Comparison of ENCODE assay signal across 1 cellular context in the genomic region with DNA sequence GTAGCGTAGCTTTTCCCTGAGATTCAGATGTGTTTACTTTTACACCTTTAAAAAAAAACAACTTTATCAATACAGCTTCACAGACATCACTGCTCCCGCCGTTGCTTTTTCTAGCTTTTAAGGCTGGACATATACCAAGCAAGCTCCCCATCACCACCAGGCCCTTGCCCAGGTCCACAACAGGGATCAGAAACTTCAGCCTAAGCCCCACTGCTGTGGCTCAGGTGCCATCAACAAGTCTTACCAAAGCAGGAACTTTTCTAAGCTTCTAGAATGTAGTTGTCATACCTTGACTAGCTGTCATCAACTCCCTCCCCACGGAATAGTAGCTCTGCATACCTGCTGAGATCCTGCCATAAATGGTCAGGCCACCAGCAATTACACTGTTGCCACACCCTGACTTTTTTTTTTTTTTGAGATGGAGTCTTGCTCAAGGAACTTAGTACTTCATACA.
TF ChIP-seq lines count a peak whose summit lies in the region.

No MANE protein-coding gene starts in this region.

TF ChIP-seq in HepG2, 621 proteins besides CTCF, POLR2A, EP300 and RAD21 (continued from another document):
- TF ChIP-seq ARID5B (CRISPR knock-in tag; IDR thresholded peaks at IDR 0.05) (0 out of 2 replicates have a peak, but pooled peaks have one; percentile 2), KLF6 (CRISPR knock-in tag; IDR thresholded peaks at IDR 0.05) (no peak), PCBP1 (IDR thresholded peaks at IDR 0.05; ENCODE audit: borderline replicate concordance, low read depth, low read length) (no peak), CENPT (CRISPR knock-in tag; IDR thresholded peaks at IDR 0.05; ENCODE audit: low read depth) (no peak), ZNF550 (CRISPR knock-in tag; IDR thresholded peaks at IDR 0.05; ENCODE audit: borderline replicate concordance) (no peak)
TF ChIP-seq in HepG2: peak in this region for 5.
